ENCODE assay signal across 8 cellular contexts in the genomic region with DNA sequence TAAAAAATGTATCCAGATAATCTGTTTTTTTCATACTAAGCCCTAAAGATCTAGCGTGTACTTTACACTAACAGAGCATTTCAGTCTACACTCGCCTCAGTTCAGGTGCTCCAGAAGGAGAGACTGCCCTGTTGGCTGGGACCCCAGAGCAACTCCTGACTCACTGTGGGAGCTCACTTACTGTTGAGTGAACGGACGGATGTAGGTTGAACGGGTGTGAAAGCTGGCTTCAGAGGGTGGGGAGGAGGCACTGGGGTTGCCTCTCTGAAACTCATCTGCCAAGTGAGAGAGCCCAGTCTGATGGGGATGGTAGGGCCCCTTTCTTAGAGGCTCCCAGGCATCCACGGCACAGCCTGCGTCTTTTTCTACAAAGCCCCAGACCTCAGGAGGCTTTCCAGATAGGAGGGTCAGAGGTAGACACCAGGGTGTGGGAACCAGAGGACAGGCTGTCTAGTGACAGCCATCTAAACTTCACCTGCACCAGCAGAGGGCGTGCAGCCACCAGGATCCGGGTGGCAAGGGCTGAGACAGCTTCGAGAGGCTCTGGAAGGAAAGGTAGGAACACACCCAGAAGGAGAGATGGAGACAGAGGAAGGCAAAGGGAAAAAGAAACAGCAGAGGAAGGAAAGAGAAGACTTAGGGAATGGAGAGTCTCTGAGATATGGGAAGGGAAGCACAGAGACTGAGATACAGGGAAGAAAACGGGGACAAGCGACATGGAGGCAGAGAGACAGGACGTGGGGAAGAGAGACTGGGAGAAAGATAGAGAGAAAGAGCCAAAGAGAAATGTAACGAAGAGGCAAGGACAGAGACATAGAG. TPM values are rescaled to one million over a fixed set of nuclear protein-coding genes. Genes with fewer than 3 reads are reported as not detected.
A peak's percentile ranks its signal among the peaks of the same experiment; 100 is the strongest.
DNase-seq lines count a peak whose midpoint lies in the region; ATAC-seq lines count a peak whose summit lies in the region.

No MANE protein-coding gene starts in this region.

- H3K36me3 Mint-ChIP-seq in activated naive CD8-positive, alpha-beta T cell treated with anti-CD3 and anti-CD28 coated beads for 36 hours = no peaks in the 10 kb centered on the region

- H3K27me3 Mint-ChIP-seq in activated naive CD8-positive, alpha-beta T cell treated with anti-CD3 and anti-CD28 coated beads for 36 hours = peaks cover 7% of the 10 kb centered on the region

- no peak for ATAC-seq in HG03280 (IDR thresholded peaks at IDR 0.05; ENCODE audit: unreplicated experiment)

- DNase-seq in SIG-M5 treated with dmso at 0.1 percent for 504 hours (lab: John Stamatoyannopoulos, UW; ENCODE audit: unreplicated experiment) (peak; percentile 56), SIG-M5 (lab: John Stamatoyannopoulos, UW) (no peak), NCI-H1092 treated with DMSO at 0.1 percent for 48 hours (lab: John Stamatoyannopoulos, UW) (peak; percentile 58), SW 1271 (lab: John Stamatoyannopoulos, UW) (peak; percentile 13 to 60), cardiac septum (ENCODE audit: low spot score) (peak; percentile 84), putamen (ENCODE audit: low spot score) (peak; percentile 48)
- peak; percentile 78 for DNase-seq in activated naive CD8-positive, alpha-beta T cell treated with anti-CD3 and anti-CD28 coated beads for 36 hours

- H3K4me1 Mint-ChIP-seq in activated naive CD8-positive, alpha-beta T cell treated with anti-CD3 and anti-CD28 coated beads for 36 hours = peaks cover 16% of the 10 kb centered on the region

- peak overlapping the region; percentile 20 for H3K27ac Mint-ChIP-seq in activated naive CD8-positive, alpha-beta T cell treated with anti-CD3 and anti-CD28 coated beads for 36 hours

- no peak overlapping the region for H3K4me3 Mint-ChIP-seq in activated naive CD8-positive, alpha-beta T cell treated with anti-CD3 and anti-CD28 coated beads for 36 hours

- intact Hi-C loops in cardiac septum (cut with DNase I) = loop anchor here (1.0 kb wide), 1 partner anchor 52 kb away; no protein-coding TSS in a partner anchor

- no peaks in the 10 kb centered on the region for H3K9me3 Mint-ChIP-seq in activated naive CD8-positive, alpha-beta T cell treated with anti-CD3 and anti-CD28 coated beads for 36 hours

RNA-seq across cellular contexts. Expression of gene KASH5, which starts 3.7 kb away (rescaled TPM):
- 1 to 10 TPM in 1 of 2 experiments, under 1 TPM in 1; 0.45 to 1.1 TPM for total RNA-seq in activated naive CD8-positive, alpha-beta T cell treated with anti-CD3 and anti-CD28 coated beads for 36 hours
- not detected for total RNA-seq in cardiac septum

RNA-seq across cellular contexts. Expression of gene DKKL1, which starts 28.1 kb away (rescaled TPM):
- total RNA-seq in activated naive CD8-positive, alpha-beta T cell treated with anti-CD3 and anti-CD28 coated beads for 36 hours = not detected
- total RNA-seq in cardiac septum = not detected

RNA-seq across cellular contexts. Expression of gene TEAD2, which starts 29.6 kb away (rescaled TPM):
- total RNA-seq in activated naive CD8-positive, alpha-beta T cell treated with anti-CD3 and anti-CD28 coated beads for 36 hours = not detected
- 39.9 TPM for total RNA-seq in cardiac septum

RNA-seq across cellular contexts. Expression of gene PTH2, which starts 31.5 kb away (rescaled TPM):
- total RNA-seq in activated naive CD8-positive, alpha-beta T cell treated with anti-CD3 and anti-CD28 coated beads for 36 hours = not detected
- total RNA-seq in cardiac septum = not detected

RNA-seq across cellular contexts. Expression of gene GFY, which starts 33.4 kb away (rescaled TPM):
- total RNA-seq in activated naive CD8-positive, alpha-beta T cell treated with anti-CD3 and anti-CD28 coated beads for 36 hours = not detected
- not detected for total RNA-seq in cardiac septum

Comparison
In these comparisons a context has a peak if more than half of its experiments do, and no peak if none do; other contexts are left out.
1. RNA of gene TEAD2, which starts 29.6 kb away (total RNA-seq): 39.9 TPM in cardiac septum (single experiment); not detected in activated naive CD8-positive, alpha-beta T cell treated with anti-CD3 and anti-CD28 coated beads for 36 hours; every median in the first group is over 10 times any median in the second.